ENCODE assay signal across 18 cellular contexts in the genomic region with DNA sequence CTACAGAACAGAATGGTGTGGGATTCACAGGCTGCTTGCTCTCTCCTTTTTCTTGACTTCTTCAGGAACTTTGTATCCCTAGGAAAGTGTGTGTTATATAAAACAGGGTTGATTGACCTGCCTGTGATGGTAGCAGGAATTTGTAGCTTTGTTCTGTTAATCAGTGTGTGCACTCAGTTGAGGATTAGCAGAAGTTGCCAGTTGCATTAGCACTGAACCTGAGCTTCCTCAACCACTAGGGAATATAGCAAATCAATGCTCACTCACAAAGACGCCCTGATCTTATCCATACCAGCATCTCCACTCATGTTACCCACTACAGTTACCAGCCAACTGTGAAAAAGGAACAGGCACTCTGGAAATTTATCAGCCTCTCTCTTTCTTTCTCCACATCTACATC.
"Had no signal": no experiment of that assay in that cellular context is flagged by ENCODE, and none has a peak within 500 bp of the region (broad histone marks: within the 10 kb centered on the region; RNA-seq: fewer than 3 reads in every experiment).

No MANE protein-coding gene starts in this region.

- H3K27ac ChIP-seq: epithelial cell of prostate, foreskin keratinocyte, right atrium auricular region, testis, upper lobe of left lung had no signal

- H3K27me3 ChIP-seq: dorsolateral prefrontal cortex, foreskin keratinocyte, right atrium auricular region, testis, upper lobe of left lung had no signal

- H3K4me3 ChIP-seq: dorsolateral prefrontal cortex, lung, right atrium auricular region, testis, upper lobe of left lung had no signal

- H3K9me3 ChIP-seq: right atrium auricular region, testis, upper lobe of left lung had no signal

- DNase-seq: activated CD4-positive, alpha-beta T cell treated with anti-CD3 and anti-CD28 coated beads, Interleukin-2, amount 10 ng/mL, durations not matched to agents 7 days and 5 days; activated CD8-positive, alpha-beta T cell treated with anti-CD3 and anti-CD28 coated beads, Interleukin-2, amount 10 ng/mL, durations not matched to agents 7 days and 5 days; activated naive CD4-positive, alpha-beta T cell treated with Interleukin-2 at 50 U/mL for 16 hours; activated T-cell treated with anti-CD3 and anti-CD28 coated beads, Interleukin-2, amount 50 U/mL, for 24 hours; central memory CD4-positive, alpha-beta T cell; dorsolateral prefrontal cortex; endodermal cell; foreskin keratinocyte; hippocampal formation; islet precursor cell; left colon; stimulated activated CD4-positive, alpha-beta T cell treated with anti-CD3 and anti-CD28 coated beads, Interleukin-2, amount 100 ng/mL, for 24 hours; T-helper 9 cell; testis; upper lobe of left lung had no signal

- H3K36me3 ChIP-seq: right atrium auricular region, upper lobe of left lung had no signal

- H3K4me1 ChIP-seq: foreskin keratinocyte, right atrium auricular region, upper lobe of left lung had no signal
